9 cellular contexts compared by ENCODE assay signal in the genomic region with DNA sequence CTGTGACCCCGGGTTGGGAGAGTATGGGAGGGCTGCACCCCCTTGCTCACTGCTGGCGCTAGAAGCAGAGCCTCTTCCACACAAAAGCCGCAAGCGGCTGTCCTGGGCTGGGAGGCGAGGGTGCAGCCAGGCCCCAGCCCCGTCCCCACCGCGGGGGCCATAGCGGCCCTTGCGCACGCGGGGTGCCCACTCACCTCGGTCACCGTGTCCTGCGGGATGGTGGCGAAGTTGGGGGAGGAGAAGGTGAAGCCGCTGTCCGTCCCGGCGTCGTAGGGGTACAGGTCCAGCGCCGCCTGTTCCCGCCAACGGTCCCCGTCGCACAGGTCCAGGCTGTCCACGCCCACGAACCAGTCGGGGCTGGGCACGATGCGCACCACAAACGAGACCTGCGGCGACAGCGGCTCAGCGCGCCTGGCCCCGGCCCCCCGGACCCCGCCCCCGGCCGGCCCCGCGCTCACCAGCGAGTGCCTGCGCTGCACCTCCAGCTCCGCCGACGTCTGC. TPM values are rescaled to one million over a fixed set of nuclear protein-coding genes. Genes with fewer than 3 reads are reported as not detected.
DNase-seq lines count a peak whose midpoint lies in the region; ATAC-seq and TF ChIP-seq lines count a peak whose summit lies in the region.
"Had no signal": no experiment of that assay in that cellular context is flagged by ENCODE, and none has a peak within 500 bp of the region (broad histone marks: within the 10 kb centered on the region; RNA-seq: fewer than 3 reads in every experiment).

No MANE protein-coding gene starts in this region.

- H3K4me2 ChIP-seq in smooth muscle cell, result peak overlapping the region; percentile 84

- H2AFZ ChIP-seq in smooth muscle cell (ENCODE audit: low read depth), result no peak overlapping the region

- ATAC-seq in GM21529 (IDR thresholded peaks at IDR 0.05; ENCODE audit: unreplicated experiment) (no peak), HG03095 (IDR thresholded peaks at IDR 0.05; ENCODE audit: unreplicated experiment) (no peak), GM19035 (IDR thresholded peaks at IDR 0.05; ENCODE audit: unreplicated experiment) (no peak)

- H3K4me1 ChIP-seq in iPS-15b (ENCODE audit: control insufficient read depth, insufficient read depth, low read length) (no peaks in the 10 kb centered on the region), smooth muscle cell (ENCODE audit: low read depth) (peaks cover 6% of the 10 kb centered on the region)

- H3K27ac ChIP-seq in WERI-Rb-1 (peak overlapping the region; percentile 97), smooth muscle cell (ENCODE audit: low read depth) (no peak overlapping the region)

- TF ChIP-seq CTCF in GM13977 (IDR thresholded peaks at IDR 0.05; ENCODE audit: extremely low read depth, insufficient read depth, missing control alignments), result no peak
- no peak for TF ChIP-seq CTCF in WERI-Rb-1 (IDR thresholded peaks at IDR 0.05; ENCODE audit: low read depth, low read length)
- TF ChIP-seq CTCF in smooth muscle cell (IDR thresholded peaks at IDR 0.05; ENCODE audit: borderline replicate concordance, insufficient read depth, poor library complexity, severe bottlenecking), result no peak

- peaks cover 47% of the 10 kb centered on the region for H4K20me1 ChIP-seq in smooth muscle cell (ENCODE audit: low read depth)

- peaks cover 10% of the 10 kb centered on the region for H3K79me2 ChIP-seq in smooth muscle cell (ENCODE audit: low read depth)

- H3K9ac ChIP-seq in iPS-15b (ENCODE audit: low read depth, low read length) (no peak overlapping the region), smooth muscle cell (ENCODE audit: low read depth) (no peak overlapping the region)

- H3K4me3 ChIP-seq in WERI-Rb-1 (ENCODE audit: low read depth, low read length), result peak overlapping the region; percentile 59
- H3K4me3 ChIP-seq in iPS-15b (ENCODE audit: low read depth, low read length), result peak overlapping the region; percentile 13
- peak overlapping the region; percentile 51 for H3K4me3 ChIP-seq in smooth muscle cell

- H3K9me3 ChIP-seq in WERI-Rb-1 (ENCODE audit: severe bottlenecking) (peaks cover 9% of the 10 kb centered on the region), iPS-15b (ENCODE audit: control insufficient read depth, insufficient read depth, low read length) (no peaks in the 10 kb centered on the region), smooth muscle cell (replicated peaks; ENCODE audit: low read depth) (no peaks in the 10 kb centered on the region)

- peaks cover 7% of the 10 kb centered on the region for H3F3A ChIP-seq in smooth muscle cell (ENCODE audit: low read depth)

- WGBS in smooth muscle cell (ENCODE audit: low lambda C conversion rate), result 67% methylated on average over 28 of the region's 50 CpGs

- H3K27me3 ChIP-seq in WERI-Rb-1 (ENCODE audit: insufficient read depth, low read depth, severe bottlenecking) (no peaks in the 10 kb centered on the region), iPS-15b (ENCODE audit: control insufficient read depth, insufficient read depth, low read length) (peaks cover 57% of the 10 kb centered on the region), smooth muscle cell (ENCODE audit: low read depth) (peaks cover 18% of the 10 kb centered on the region)

- DNase-seq in GM13977 (ENCODE audit: low spot score) (peak; percentile 19), WERI-Rb-1 (no peak), smooth muscle cell (lab: John Stamatoyannopoulos, UW; ENCODE audit: unreplicated experiment) (no peak)
- DNase-seq: KBM-7 had no signal

- H3K36me3 ChIP-seq in WERI-Rb-1 (peaks cover 58% of the 10 kb centered on the region), iPS-15b (ENCODE audit: control insufficient read depth, insufficient read depth, low read length) (peaks cover 2% of the 10 kb centered on the region), smooth muscle cell (ENCODE audit: low read depth) (no peaks in the 10 kb centered on the region)

- in situ Hi-C loops in GM13977 (cut with MboI; ENCODE audit: low pct_unique_long_range_greater_than_20kb, low sequenced_read_pairs, unreplicated experiment), result no loop called here

RNA-seq across cellular contexts. Expression of a gene that starts 1.5 kb away (rescaled TPM):
- 152 and 171 TPM in 2 replicates for total RNA-seq in smooth muscle cell
- 388 and 427 TPM in 2 replicates for polyA plus RNA-seq in smooth muscle cell

RNA-seq across cellular contexts. Expression of a gene that starts 57.5 kb away (rescaled TPM):
- 0.67 and 1.3 TPM in 2 replicates for total RNA-seq in smooth muscle cell
- 1.8 and 4.6 TPM in 2 replicates for polyA plus RNA-seq in smooth muscle cell
- total RNA-seq: RPMI7951 had no signal
